8 cellular contexts compared by ENCODE assay signal in genomic region chr12:66188584-66189475, GRCh38. TPM values are rescaled to one million over a fixed set of nuclear protein-coding genes. Genes with fewer than 3 reads are reported as not detected.
DNase-seq lines count a peak whose midpoint lies in the region; ATAC-seq and TF ChIP-seq lines count a peak whose summit lies in the region.

Gene IRAK3 (plus strand): TSS chr12:66189214. CDS start chr12:66189300, 86 bp downstream.

- TF ChIP-seq POLR2A in stomach (IDR thresholded peaks at IDR 0.05) = peak in 1 of 4 donors; percentile 65

- WGBS in mesodermal cell (ENCODE audit: insufficient coverage in 2 of 2), 2 experiments = 28 to 29% methylated on average over 67 to 70 of the region's 78 CpGs
- 19 to 33% (median 20%) methylated on average over 45 to 78 of the region's 78 CpGs for WGBS in stomach, 5 donors

- peak; percentile 91 for TF ChIP-seq EP300 in stomach (IDR thresholded peaks at IDR 0.05)

- intact Hi-C loops in stomach (cut with DNase I; ENCODE audit: low total_unique reads) = no loop called here

- H3K36me3 ChIP-seq in mesodermal cell (ENCODE audit: control insufficient read depth, insufficient read depth, low read length) (no peaks in the 10 kb centered on the region), stomach (no peaks in the 10 kb centered on the region)

- H3K4me1 ChIP-seq in mesodermal cell (ENCODE audit: control insufficient read depth, insufficient read depth, low read length, poor library complexity, severe bottlenecking) = no peaks in the 10 kb centered on the region
- peaks cover 0 to 49% (median 17%) of the 10 kb centered on the region in 4 donors for H3K4me1 ChIP-seq in stomach

- peak; percentile 63 for ATAC-seq in GM19463 (IDR thresholded peaks at IDR 0.05; ENCODE audit: unreplicated experiment)
- peak; percentile 73 for ATAC-seq in HG03571 (IDR thresholded peaks at IDR 0.05; ENCODE audit: unreplicated experiment)

- no peaks in the 10 kb centered on the region for H3K9me3 ChIP-seq in mesodermal cell (ENCODE audit: control insufficient read depth, low read length)
- H3K9me3 ChIP-seq in stomach = no peaks in the 10 kb centered on the region

- H3K4me3 ChIP-seq in mesodermal cell (ENCODE audit: extremely low read depth, insufficient read depth, low read length, poor library complexity, severe bottlenecking) (peak within 1 kb of the TSS; percentile 31), stomach (peak within 1 kb of the TSS; percentile 47 to 59 (median 53))

- DNase-seq in DMS53 treated with DMSO at 0.1 percent for 48 hours (lab: John Stamatoyannopoulos, UW; ENCODE audit: unreplicated experiment) (peak; percentile 14), endothelial cell (ENCODE audit: low spot score) (peak; percentile 50), stomach (peak; percentile 86), NCI-H1694 (lab: John Stamatoyannopoulos, UW) (no peak)
- DNase-seq in activated CD4-positive, alpha-beta T cell treated with anti-CD3 and anti-CD28 coated beads for 48 hours = peak; percentile 47

- H3K27ac ChIP-seq in mesodermal cell (ENCODE audit: low read depth, low read length, severe bottlenecking) = no peak within 1 kb of the TSS
- H3K27ac ChIP-seq in stomach = peak within 1 kb of the TSS; percentile 75 to 94 (median 89)

- peaks cover 0 to 10% (median 4%) of the 10 kb centered on the region in 3 donors for H3K27me3 ChIP-seq in stomach

- H3K27ac Mint-ChIP-seq in endothelial cell (ENCODE audit: unreplicated experiment) = peak within 1 kb of the TSS; percentile 76

- peaks cover 15% of the 10 kb centered on the region for H3K4me1 Mint-ChIP-seq in endothelial cell (ENCODE audit: unreplicated experiment)

- H3K27me3 Mint-ChIP-seq in endothelial cell (ENCODE audit: unreplicated experiment) = no peaks in the 10 kb centered on the region

- no peaks in the 10 kb centered on the region for H3K9me3 Mint-ChIP-seq in endothelial cell (ENCODE audit: unreplicated experiment)

- H3K36me3 Mint-ChIP-seq in endothelial cell (ENCODE audit: low read depth, unreplicated experiment) = no peaks in the 10 kb centered on the region

- peak within 1 kb of the TSS; percentile 83 for H3K4me3 Mint-ChIP-seq in endothelial cell (ENCODE audit: unreplicated experiment)

- TF ChIP-seq CTCF in endothelial cell (IDR thresholded peaks at IDR 0.05; ENCODE audit: unreplicated experiment) = no peak
- TF ChIP-seq CTCF in stomach (IDR thresholded peaks at IDR 0.05) = no peak

RNA-seq across cellular contexts. Expression of gene IRAK3, which starts in this region (rescaled TPM):
- total RNA-seq in endothelial cell (ENCODE audit: unreplicated experiment) (4.9 TPM), stomach (10 to 100 TPM in 2 of 5 donors, 1 to 10 TPM in 3; 1.4 to 38.2 (median 6.7) TPM)
- 0.37 TPM for polyA plus RNA-seq in mesodermal cell (2013, experiment 1 of 2)
- 0.66 TPM for polyA plus RNA-seq in mesodermal cell (2013, experiment 2 of 2)
- 1 to 10 TPM; 3.6 to 4.3 (median 3.7) TPM for polyA plus RNA-seq in stomach
